In genomic region chr9:125886365-125886764, GRCh38 we compare ENCODE assay signal across 20 cellular contexts.
DNase-seq lines count a peak whose midpoint lies in the region; ATAC-seq lines count a peak whose summit lies in the region.
"Had no signal": no experiment of that assay in that cellular context is flagged by ENCODE, and none has a peak within 500 bp of the region (broad histone marks: within the 10 kb centered on the region; RNA-seq: fewer than 3 reads in every experiment).

No MANE protein-coding gene starts in this region.

- no peaks in the 10 kb centered on the region for H3K36me3 ChIP-seq in HUES48 (ENCODE audit: control insufficient read depth, insufficient read depth, low read length)
- no peaks in the 10 kb centered on the region for H3K36me3 ChIP-seq in ectodermal cell (ENCODE audit: control insufficient read depth, insufficient read depth, low read length)
- no peaks in the 10 kb centered on the region for H3K36me3 ChIP-seq in mesodermal cell (ENCODE audit: control insufficient read depth, insufficient read depth, low read length)
- H3K36me3 ChIP-seq: uterus had no signal

- H3K4me3 ChIP-seq in HUES48 (ENCODE audit: low read depth, low read length) = no peak overlapping the region
- no peak overlapping the region for H3K4me3 ChIP-seq in ectodermal cell (ENCODE audit: insufficient read depth, low read depth, low read length)
- H3K4me3 ChIP-seq in mesodermal cell (ENCODE audit: extremely low read depth, insufficient read depth, low read length, poor library complexity, severe bottlenecking) = no peak overlapping the region
- H3K4me3 ChIP-seq: coronary artery, uterus had no signal

- H3K9ac ChIP-seq in HUES48 (ENCODE audit: low read depth, low read length) = no peak overlapping the region

- ATAC-seq in GM18873 (IDR thresholded peaks at IDR 0.05; ENCODE audit: low FRiP score, unreplicated experiment) (no peak), HG03135 (IDR thresholded peaks at IDR 0.05; ENCODE audit: unreplicated experiment) (no peak), HG03175 (IDR thresholded peaks at IDR 0.05; ENCODE audit: unreplicated experiment) (no peak)

- H3K9me3 ChIP-seq in HUES48 (ENCODE audit: control insufficient read depth, insufficient read depth, low read length) = no peaks in the 10 kb centered on the region
- no peaks in the 10 kb centered on the region for H3K9me3 ChIP-seq in ectodermal cell (ENCODE audit: control insufficient read depth, low read length)
- H3K9me3 ChIP-seq in mesodermal cell (ENCODE audit: control insufficient read depth, low read length) = no peaks in the 10 kb centered on the region
- H3K9me3 ChIP-seq: uterus had no signal

- WGBS in ectodermal cell, 2 experiments = 34 to 52% methylated on average over 2 to 3 of the region's 3 CpGs
- 38 to 40% methylated on average over 1 of the region's 3 CpGs for WGBS in mesodermal cell (ENCODE audit: insufficient coverage in 2 of 2), 2 experiments

- H3K27me3 ChIP-seq in HUES48 (ENCODE audit: control insufficient read depth, insufficient read depth, low read length) (no peaks in the 10 kb centered on the region), ectodermal cell (ENCODE audit: control insufficient read depth, insufficient read depth, low read length, poor library complexity, severe bottlenecking) (no peaks in the 10 kb centered on the region)
- H3K27me3 ChIP-seq: uterus had no signal

- peaks cover 83% of the 10 kb centered on the region for H3K4me1 ChIP-seq in HUES48 (ENCODE audit: control insufficient read depth, insufficient read depth, low read length)
- peaks cover 41% of the 10 kb centered on the region for H3K4me1 ChIP-seq in ectodermal cell (ENCODE audit: control insufficient read depth, insufficient read depth, low read length)
- H3K4me1 ChIP-seq in mesodermal cell (ENCODE audit: control insufficient read depth, insufficient read depth, low read length, poor library complexity, severe bottlenecking) = peaks cover 29% of the 10 kb centered on the region
- H3K4me1 ChIP-seq: uterus had no signal

- DNase-seq in DMS114 treated with DMSO at 0.1 percent for 48 hours (lab: John Stamatoyannopoulos, UW; ENCODE audit: unreplicated experiment) = peak; percentile 27
- DNase-seq in NCI-H446 (lab: John Stamatoyannopoulos, UW) = no peak
- DNase-seq: activated B cell treated with CpG ODN at 0.5 μM for 24 hours; activated CD4-positive, alpha-beta memory T cell treated with anti-CD3 and anti-CD28 coated beads, Interleukin-2, amount 10 ng/mL, durations not matched to agents 7 days and 5 days; activated T-cell treated with anti-CD3 and anti-CD28 coated beads, Interleukin-2, amount 50 U/mL, for 1 hour; CD4-positive, alpha-beta memory T cell; DND-41; HCEC 1CT; naive B cell; NCI-H510A; OCI-M1; stimulated activated CD4-positive, alpha-beta T cell treated with anti-CD3 and anti-CD28 coated beads, Interleukin-2, amount 100 ng/mL, for 48 hours; uterus had no signal

- H3K27ac ChIP-seq in HUES48 (ENCODE audit: low read depth, low read length) (peak overlapping the region; percentile 50), ectodermal cell (ENCODE audit: insufficient read depth, low read depth, low read length, poor library complexity, severe bottlenecking) (peak overlapping the region; percentile 33), mesodermal cell (ENCODE audit: low read depth, low read length, severe bottlenecking) (peak overlapping the region; percentile 58)
- H3K27ac ChIP-seq: coronary artery had no signal
